Comparison of ENCODE assay signal across 23 cellular contexts in the genomic region with DNA sequence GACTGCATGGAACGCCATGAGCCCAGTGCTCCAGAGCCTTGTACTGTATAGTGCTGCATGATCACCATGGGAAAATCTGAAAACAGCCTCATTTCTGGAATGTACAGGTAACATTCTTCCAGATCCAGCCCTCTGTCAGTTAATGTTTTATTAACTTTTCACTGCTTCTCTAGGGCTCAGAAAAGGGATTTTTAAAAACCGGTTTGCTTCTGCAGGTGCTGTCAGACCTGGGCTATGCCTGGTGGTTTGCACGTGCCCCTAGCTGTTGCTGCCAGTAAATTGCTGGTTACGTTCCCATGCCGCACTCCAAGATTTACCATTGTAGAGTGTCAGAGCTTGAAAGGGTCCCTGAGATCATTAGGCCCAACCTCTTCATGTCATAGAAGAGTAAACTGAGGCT. TPM values are rescaled to one million over a fixed set of nuclear protein-coding genes. Genes with fewer than 3 reads are reported as not detected.
DNase-seq lines count a peak whose midpoint lies in the region; ATAC-seq, FAIRE-seq and TF ChIP-seq lines count a peak whose summit lies in the region.
"Had no signal": no experiment of that assay in that cellular context is flagged by ENCODE, and none has a peak within 500 bp of the region (broad histone marks: within the 10 kb centered on the region; RNA-seq: fewer than 3 reads in every experiment).

No MANE protein-coding gene starts in this region.

- no peak overlapping the region for H3K4me3 ChIP-seq in pancreas
- H3K4me3 ChIP-seq: GM12878, K562 had no signal

- DNase-seq in activated naive CD8-positive, alpha-beta T cell treated with anti-CD3 and anti-CD28 coated beads, Interleukin-2, amount 50 U/mL, for 24 hours: no peak
- DNase-seq in activated naive CD8-positive, alpha-beta T cell treated with anti-CD3 and anti-CD28 coated beads for 36 hours: no peak
- DNase-seq in GM10248 (ENCODE audit: extremely low spot score): peak; percentile 4
- DNase-seq in left lobe of liver (ENCODE audit: low spot score): peak; percentile 57
- no peak for DNase-seq in pancreas
- no peak for DNase-seq in stimulated activated CD4-positive, alpha-beta T cell treated with anti-CD3 and anti-CD28 coated beads, Interleukin-2, amount 100 ng/mL, for 48 hours
- DNase-seq: ACHN, BE2C, C1 segment of cervical spinal cord, Calu3, DMS79 treated with DMSO at 0.1 percent for 48 hours, GF-D8, H9, IMR-90 had no signal

- no peaks in the 10 kb centered on the region for H3K27me3 ChIP-seq in pancreas
- H3K27me3 ChIP-seq: BE2C had no signal

- intact Hi-C loops in pancreas (cut with DNase I): no loop called here

- peak overlapping the region; percentile 22 for H3K27ac Mint-ChIP-seq in activated naive CD8-positive, alpha-beta T cell treated with anti-CD3 and anti-CD28 coated beads, Interleukin-2, amount 50 U/mL, for 24 hours
- H3K27ac Mint-ChIP-seq in activated naive CD8-positive, alpha-beta T cell treated with anti-CD3 and anti-CD28 coated beads for 36 hours: no peak overlapping the region
- H3K27ac Mint-ChIP-seq: CD8-positive, alpha-beta T cell; H9 had no signal

- POLR2A ChIA-PET in GM10248 (lab: Yijun Ruan, JAX): no interaction called here

- FAIRE-seq in pancreas (lab: Jason Lieb, UNC): no peak
- FAIRE-seq: A204.1, GM12878, GM19239, H1, K562 had no signal

- peaks cover 0 to 20% (median 5%) of the 10 kb centered on the region in 3 donors for H3K36me3 ChIP-seq in pancreas

- H3K4me3 Mint-ChIP-seq in activated naive CD8-positive, alpha-beta T cell treated with anti-CD3 and anti-CD28 coated beads, Interleukin-2, amount 50 U/mL, for 24 hours: no peak overlapping the region
- no peak overlapping the region for H3K4me3 Mint-ChIP-seq in activated naive CD8-positive, alpha-beta T cell treated with anti-CD3 and anti-CD28 coated beads for 36 hours
- H3K4me3 Mint-ChIP-seq: CD8-positive, alpha-beta T cell; H9 had no signal

- peak overlapping the region in 2 of 4 donors; percentile 33 for H3K27ac ChIP-seq in pancreas
- H3K27ac ChIP-seq: HL-60 had no signal

- TF ChIP-seq CTCF in GM10248 (IDR thresholded peaks at IDR 0.05; ENCODE audit: control extremely low read depth, extremely low read depth, low read depth, missing control alignments) (no peak), pancreas (IDR thresholded peaks at IDR 0.05) (no peak)

- peaks cover 49% of the 10 kb centered on the region for H3K36me3 Mint-ChIP-seq in activated naive CD8-positive, alpha-beta T cell treated with anti-CD3 and anti-CD28 coated beads, Interleukin-2, amount 50 U/mL, for 24 hours (ENCODE audit: low read depth)
- peaks cover 19% of the 10 kb centered on the region for H3K36me3 Mint-ChIP-seq in activated naive CD8-positive, alpha-beta T cell treated with anti-CD3 and anti-CD28 coated beads for 36 hours

- no peak for ATAC-seq in activated naive CD8-positive, alpha-beta T cell treated with anti-CD3 and anti-CD28 coated beads, Interleukin-2, amount 50 U/mL, for 24 hours
- ATAC-seq in left lobe of liver: peak; percentile 31
- ATAC-seq in pancreas: peak; percentile 22 to 63 (median 59)
- no peak for ATAC-seq in HG02884 (IDR thresholded peaks at IDR 0.05; ENCODE audit: unreplicated experiment)
- ATAC-seq in GM18870 (IDR thresholded peaks at IDR 0.05; ENCODE audit: unreplicated experiment): no peak
- ATAC-seq: CD8-positive, alpha-beta T cell; GM12878; K562 had no signal

- CTCF ChIA-PET in GM10248 (lab: Yijun Ruan, JAX): interaction anchor here (1.5 kb wide), 1 partner anchor 10 kb away, joined by 4 read pairs; a partner anchor contains a TSS

- no peaks in the 10 kb centered on the region for H3K27me3 Mint-ChIP-seq in activated naive CD8-positive, alpha-beta T cell treated with anti-CD3 and anti-CD28 coated beads, Interleukin-2, amount 50 U/mL, for 24 hours
- no peaks in the 10 kb centered on the region for H3K27me3 Mint-ChIP-seq in activated naive CD8-positive, alpha-beta T cell treated with anti-CD3 and anti-CD28 coated beads for 36 hours

- 65 to 70% methylated on average over 5 of the region's 5 CpGs for WGBS in pancreas, 2 donors

- no peaks in the 10 kb centered on the region for H3K9me3 Mint-ChIP-seq in activated naive CD8-positive, alpha-beta T cell treated with anti-CD3 and anti-CD28 coated beads, Interleukin-2, amount 50 U/mL, for 24 hours
- no peaks in the 10 kb centered on the region for H3K9me3 Mint-ChIP-seq in activated naive CD8-positive, alpha-beta T cell treated with anti-CD3 and anti-CD28 coated beads for 36 hours
- H3K9me3 Mint-ChIP-seq: CD8-positive, alpha-beta T cell; H9 had no signal

- H3K4me1 ChIP-seq in pancreas: no peaks in the 10 kb centered on the region
- H3K4me1 ChIP-seq: BE2C had no signal

- H3K4me1 Mint-ChIP-seq in activated naive CD8-positive, alpha-beta T cell treated with anti-CD3 and anti-CD28 coated beads, Interleukin-2, amount 50 U/mL, for 24 hours: peaks cover 3% of the 10 kb centered on the region
- peaks cover 6% of the 10 kb centered on the region for H3K4me1 Mint-ChIP-seq in activated naive CD8-positive, alpha-beta T cell treated with anti-CD3 and anti-CD28 coated beads for 36 hours
- H3K4me1 Mint-ChIP-seq: H9 had no signal

- H3K9me3 ChIP-seq in pancreas: no peaks in the 10 kb centered on the region
- H3K9me3 ChIP-seq: BE2C had no signal

RNA-seq across cellular contexts. Expression of a gene that starts 9.0 kb away (rescaled TPM):
- total RNA-seq in activated naive CD8-positive, alpha-beta T cell treated with anti-CD3 and anti-CD28 coated beads for 36 hours: 10 to 100 TPM; 43.3 to 49.1 TPM
- total RNA-seq in left lobe of liver (16.3 TPM), pancreas (10 to 100 TPM in 3 of 6 donors, 1 to 10 TPM in 3; 9.0 to 15.1 (median 11.3) TPM)
- polyA plus RNA-seq in pancreas: 10 to 100 TPM; 20.5 to 21.6 TPM

RNA-seq across cellular contexts. Expression of a gene that starts 16.1 kb away (rescaled TPM):
- 1,000 to 10,000 TPM; 4,670 to 4,826 TPM for total RNA-seq in activated naive CD8-positive, alpha-beta T cell treated with anti-CD3 and anti-CD28 coated beads for 36 hours
- 753 TPM for total RNA-seq in left lobe of liver
- 1,000 to 10,000 TPM; 1,130 to 2,134 (median 1,559) TPM for total RNA-seq in pancreas
- polyA plus RNA-seq in pancreas: 1,000 to 10,000 TPM; 1,527 to 1,586 TPM

RNA-seq across cellular contexts. Expression of a gene that starts 16.6 kb away (rescaled TPM):
- 10 to 100 TPM; 40.7 to 41.1 TPM for total RNA-seq in activated naive CD8-positive, alpha-beta T cell treated with anti-CD3 and anti-CD28 coated beads for 36 hours
- total RNA-seq in left lobe of liver: 3.3 TPM
- total RNA-seq in pancreas: 1 to 10 TPM; 1.8 to 4.2 (median 3.1) TPM
- 1 to 10 TPM; 1.2 to 4.3 TPM for polyA plus RNA-seq in pancreas

Comparison
In these comparisons a context has a peak if more than half of its experiments do, and no peak if none do; other contexts are left out.
1. ATAC-seq: peak in left lobe of liver (single experiment) and pancreas (4 of 4); none in activated naive CD8-positive, alpha-beta T cell treated with anti-CD3 and anti-CD28 coated beads, Interleukin-2, amount 50 U/mL, for 24 hours (single experiment), HG02884 (single experiment) and GM18870 (single experiment).
2. DNase-seq: peak in GM10248 (single experiment) and left lobe of liver (single experiment); none in activated naive CD8-positive, alpha-beta T cell treated with anti-CD3 and anti-CD28 coated beads, Interleukin-2, amount 50 U/mL, for 24 hours (single experiment), activated naive CD8-positive, alpha-beta T cell treated with anti-CD3 and anti-CD28 coated beads for 36 hours (single experiment), pancreas (0 of 6) and stimulated activated CD4-positive, alpha-beta T cell treated with anti-CD3 and anti-CD28 coated beads, Interleukin-2, amount 100 ng/mL, for 48 hours (0 of 2).